9 cellular contexts compared by ENCODE assay signal in the genomic region with DNA sequence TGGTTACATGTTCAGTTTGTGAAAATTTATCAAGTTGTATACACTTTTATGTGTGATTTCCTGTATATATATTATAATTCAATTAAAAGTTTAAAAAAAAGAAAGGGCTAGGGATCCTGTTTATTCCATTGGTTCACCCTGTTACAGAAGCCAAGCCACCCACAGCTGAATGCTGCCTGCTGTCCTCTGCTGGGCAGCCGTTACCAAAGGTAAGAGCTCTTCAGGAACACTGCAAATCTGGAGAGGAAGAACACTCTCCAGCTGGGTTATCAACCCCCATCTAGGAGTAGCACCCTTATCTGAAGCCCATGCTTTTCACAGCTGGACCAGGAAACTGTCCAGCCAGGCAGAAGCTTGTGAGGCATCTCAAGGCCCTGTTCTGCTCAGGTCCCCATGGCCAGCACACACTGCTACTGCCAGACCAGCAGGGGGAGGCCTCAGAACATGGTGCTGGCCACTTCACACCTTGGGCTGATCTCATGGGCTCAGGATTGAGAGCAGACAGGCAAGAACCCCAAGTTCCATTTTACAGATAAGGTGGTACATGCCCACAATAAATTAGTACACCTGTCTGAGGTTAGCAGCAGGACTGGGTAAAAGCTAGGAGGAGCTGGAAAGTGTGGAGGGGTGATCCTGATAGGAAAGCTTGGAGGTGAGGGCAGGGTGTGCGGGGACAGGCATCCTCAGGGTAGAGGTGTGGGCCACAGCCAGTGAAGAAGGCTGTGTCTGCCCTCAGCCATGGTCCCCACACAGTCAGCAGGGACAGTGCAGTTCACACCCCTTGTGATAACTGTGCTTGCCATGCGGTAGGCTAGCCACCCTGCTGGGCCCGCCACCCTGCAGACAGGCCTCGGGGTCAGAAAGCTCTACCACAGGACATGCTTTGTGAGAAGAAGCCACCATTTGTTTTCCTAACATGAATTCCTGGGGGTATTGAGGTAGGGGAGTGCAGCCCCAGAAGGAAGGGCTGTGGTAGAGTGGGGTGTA. TPM values are rescaled to one million over a fixed set of nuclear protein-coding genes. Genes with fewer than 3 reads are reported as not detected.
DNase-seq lines count a peak whose midpoint lies in the region; ATAC-seq and TF ChIP-seq lines count a peak whose summit lies in the region.
"Had no signal": no experiment of that assay in that cellular context is flagged by ENCODE, and none has a peak within 500 bp of the region (broad histone marks: within the 10 kb centered on the region; RNA-seq: fewer than 3 reads in every experiment).

No MANE protein-coding gene starts in this region.

- no peaks in the 10 kb centered on the region for H3K27me3 ChIP-seq in CD4-positive, alpha-beta T cell (ENCODE audit: control insufficient read depth, insufficient read depth, low read length)
- H3K27me3 ChIP-seq: neutrophil had no signal

- no peak overlapping the region for H3K4me3 Mint-ChIP-seq in CD4-positive, alpha-beta T cell
- no peak overlapping the region for H3K4me3 Mint-ChIP-seq in activated naive CD4-positive, alpha-beta T cell treated with anti-CD3 and anti-CD28 coated beads, Interleukin-2, amount 50 U/mL, for 24 hours

- ATAC-seq in CD4-positive, alpha-beta T cell (ENCODE audit: poor library complexity) = peak; percentile 89
- peak; percentile 72 to 77 for ATAC-seq in left cardiac atrium
- no peak for ATAC-seq in HG02588 (IDR thresholded peaks at IDR 0.05; ENCODE audit: unreplicated experiment)
- no peak for ATAC-seq in HG02852 (IDR thresholded peaks at IDR 0.05; ENCODE audit: unreplicated experiment)

- POLR2A ChIA-PET in CD4-positive, alpha-beta T cell (lab: Charles Lee) = interaction anchor here (1.0 kb wide), 1 partner anchor 142 kb away, joined by 5 read pairs; no protein-coding TSS in a partner anchor
- POLR2A ChIA-PET in RWPE1 (lab: Yijun Ruan, JAX; ENCODE audit: low non-redundant PET) = no interaction called here

- intact Hi-C loops in CD4-positive, alpha-beta T cell (cut with DNase I, micrococcal nuclease) = loop anchor here (1.0 kb wide), 2 partner anchors 141 to 142 kb away; no protein-coding TSS in a partner anchor
- intact Hi-C loops in left cardiac atrium (cut with DNase I) = loop anchor here in 1 of 2 donors (10.0 kb wide), 1 partner anchor 144 kb away; the partner anchor contains the start of genes ATPAF2 and GID4

- DNase-seq in CD4-positive, alpha-beta T cell = peak; percentile 9 to 50 (median 30)
- DNase-seq in HFF-Myc (ENCODE audit: extremely low read depth, low read depth) = no peak
- peak; percentile 73 for DNase-seq in RWPE1 (ENCODE audit: low spot score)
- DNase-seq in left cardiac atrium = no peak
- peak; percentile 13 to 32 (median 18) for DNase-seq in stimulated activated CD4-positive, alpha-beta T cell treated with anti-CD3 and anti-CD28 coated beads, Interleukin-12 subunit alpha, Interleukin-12 subunit beta, amount 100 ng/mL, for 48 hours (ENCODE audit: low read depth in 2 of 3, low spot score in 1 of 3)

- H3K4me3 ChIP-seq in HFF-Myc (replicated peaks; ENCODE audit: low read depth, low read length) = no peak overlapping the region

- H3K36me3 Mint-ChIP-seq in CD4-positive, alpha-beta T cell (ENCODE audit: low read depth) = peaks cover 75% of the 10 kb centered on the region
- peaks cover 4% of the 10 kb centered on the region for H3K36me3 Mint-ChIP-seq in activated naive CD4-positive, alpha-beta T cell treated with anti-CD3 and anti-CD28 coated beads, Interleukin-2, amount 50 U/mL, for 24 hours

- no peak overlapping the region for H3K27ac Mint-ChIP-seq in CD4-positive, alpha-beta T cell
- H3K27ac Mint-ChIP-seq in activated naive CD4-positive, alpha-beta T cell treated with anti-CD3 and anti-CD28 coated beads, Interleukin-2, amount 50 U/mL, for 24 hours = peak overlapping the region; percentile 55

- no peaks in the 10 kb centered on the region for H3K9me3 ChIP-seq in CD4-positive, alpha-beta T cell (ENCODE audit: control insufficient read depth, low read length)
- H3K9me3 ChIP-seq: neutrophil had no signal

- no peak overlapping the region for H3K27ac ChIP-seq in CD4-positive, alpha-beta T cell (ENCODE audit: low read depth, low read length)
- peak overlapping the region; percentile 33 for H3K27ac ChIP-seq in RWPE1
- H3K27ac ChIP-seq: neutrophil had no signal

- peaks cover 10% of the 10 kb centered on the region for H3K4me1 Mint-ChIP-seq in CD4-positive, alpha-beta T cell (ENCODE audit: low read depth)
- H3K4me1 Mint-ChIP-seq in activated naive CD4-positive, alpha-beta T cell treated with anti-CD3 and anti-CD28 coated beads, Interleukin-2, amount 50 U/mL, for 24 hours = peaks cover 4% of the 10 kb centered on the region

- CTCF ChIA-PET in CD4-positive, alpha-beta T cell (lab: Charles Lee) = interaction anchor here (0.5 to 1.6 kb wide), 3 partner anchors 61 to 142 kb away, joined by 4 to 13 read pairs (median 5); no protein-coding TSS in a partner anchor
- CTCF ChIA-PET in RWPE1 (lab: Yijun Ruan, JAX) = interaction anchor here (0.5 to 3.5 kb wide), 15 partner anchors 9 to 592 kb away, joined by 3 to 32 read pairs (median 4); partner anchors contain the start of gene ATPAF2

- H3K9me3 Mint-ChIP-seq in CD4-positive, alpha-beta T cell = no peaks in the 10 kb centered on the region
- H3K9me3 Mint-ChIP-seq in activated naive CD4-positive, alpha-beta T cell treated with anti-CD3 and anti-CD28 coated beads, Interleukin-2, amount 50 U/mL, for 24 hours = no peaks in the 10 kb centered on the region

- H3K27me3 Mint-ChIP-seq in CD4-positive, alpha-beta T cell = no peaks in the 10 kb centered on the region
- H3K27me3 Mint-ChIP-seq in activated naive CD4-positive, alpha-beta T cell treated with anti-CD3 and anti-CD28 coated beads, Interleukin-2, amount 50 U/mL, for 24 hours = no peaks in the 10 kb centered on the region

- TF ChIP-seq CTCF in CD4-positive, alpha-beta T cell (IDR thresholded peaks at IDR 0.05) = peak; percentile 47
- TF ChIP-seq CTCF in HFF-Myc (IDR thresholded peaks at IDR 0.05; ENCODE audit: low read depth, low read length, missing control alignments) (peak; percentile 91), RWPE1 (conservative IDR thresholded peaks at IDR 0.05; ENCODE audit: low read depth) (peak; percentile 80)

RNA-seq across cellular contexts. Expression of gene SREBF1, which starts 54.3 kb away (rescaled TPM):
- 100 to 1,000 TPM; 249 to 264 TPM for total RNA-seq in CD4-positive, alpha-beta T cell
- 10 to 100 TPM; 28.7 to 56.9 TPM for total RNA-seq in left cardiac atrium

Comparison
In these comparisons a context has a peak if more than half of its experiments do, and no peak if none do; other contexts are left out.
1. ATAC-seq: peak in CD4-positive, alpha-beta T cell (single experiment) and left cardiac atrium (2 of 2); none in HG02588 (single experiment) and HG02852 (single experiment).
2. DNase-seq: peak in CD4-positive, alpha-beta T cell (10 of 10), RWPE1 (single experiment) and stimulated activated CD4-positive, alpha-beta T cell treated with anti-CD3 and anti-CD28 coated beads, Interleukin-12 subunit alpha, Interleukin-12 subunit beta, amount 100 ng/mL, for 48 hours (3 of 3); none in HFF-Myc (single experiment) and left cardiac atrium (single experiment).
3. RNA of gene SREBF1, which starts 54.3 kb away (total RNA-seq): 249 to 264 TPM in CD4-positive, alpha-beta T cell; 28.7 to 56.9 TPM in left cardiac atrium; every median in the first group is over 4 times any median in the second.
4. Peak in every context shown above with its lines, with median percentiles within 50 percentile points of each other: CTCF ChIP-seq.